Comparison of ENCODE assay signal across 26 cellular contexts in the genomic region with DNA sequence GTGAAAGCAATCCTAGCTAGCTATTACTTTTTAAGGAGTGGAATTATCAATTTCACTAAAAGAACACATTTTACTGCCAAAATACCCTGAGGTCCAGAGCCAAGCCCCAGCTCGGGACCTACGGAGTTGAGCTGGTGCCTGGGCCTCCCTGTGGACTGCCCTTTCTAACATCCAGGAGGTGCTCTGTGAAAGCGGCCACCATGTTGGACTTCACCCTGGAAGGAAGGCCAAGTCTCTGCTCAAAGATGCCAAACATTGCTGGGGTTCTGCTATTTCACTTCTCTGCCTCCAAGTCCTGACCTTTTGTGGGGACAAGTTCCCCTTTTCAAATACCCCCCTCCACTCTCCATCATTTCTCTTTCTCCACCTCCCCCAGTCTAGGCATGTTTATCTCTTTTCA.
"Had no signal": no experiment of that assay in that cellular context is flagged by ENCODE, and none has a peak within 500 bp of the region (broad histone marks: within the 10 kb centered on the region; RNA-seq: fewer than 3 reads in every experiment).

No MANE protein-coding gene starts in this region.

- ATAC-seq: activated CD4-positive, CD25-positive, alpha-beta regulatory T cell treated with anti-CD3 and anti-CD28 coated beads, Interleukin-2, amount 50 U/mL, for 24 hours; activated CD8-positive, alpha-beta T cell treated with anti-CD3 and anti-CD28 coated beads for 36 hours; activated naive CD8-positive, alpha-beta T cell treated with anti-CD3 and anti-CD28 coated beads, Interleukin-2, amount 50 U/mL, for 24 hours; esophagus mucosa; left colon; natural killer cell; right lobe of liver had no signal

- H3K4me3 Mint-ChIP-seq: activated CD4-positive, alpha-beta T cell treated with anti-CD3 and anti-CD28 coated beads, Interleukin-2, amount 10 ng/mL, durations not matched to agents 7 days and 5 days; activated CD8-positive, alpha-beta T cell treated with anti-CD3 and anti-CD28 coated beads for 36 hours; activated naive CD4-positive, alpha-beta T cell treated with anti-CD3 and anti-CD28 coated beads, Interleukin-2, amount 50 U/mL, for 24 hours; activated naive CD8-positive, alpha-beta T cell treated with anti-CD3 and anti-CD28 coated beads, Interleukin-2, amount 50 U/mL, for 24 hours; natural killer cell; stimulated activated naive CD8-positive, alpha-beta T cell treated with anti-CD3 and anti-CD28 coated beads, Interleukin-15, Interleukin-2, amounts not matched to agents 100 ng/mL and 50 ng/mL, for 24 hours; T-helper 1 cell treated with Interleukin-12 subunit alpha and Interleukin-12 subunit beta and Interleukin-4 antibody, amounts not matched to agents 30 μg/mL and 1 μg/mL, for 36 hours; type B pancreatic cell had no signal

- H3K4me1 Mint-ChIP-seq: activated CD4-positive, alpha-beta T cell treated with anti-CD3 and anti-CD28 coated beads, Interleukin-2, amount 10 ng/mL, durations not matched to agents 7 days and 5 days; activated naive CD4-positive, alpha-beta T cell treated with anti-CD3 and anti-CD28 coated beads, Interleukin-2, amount 50 U/mL, for 24 hours; activated naive CD8-positive, alpha-beta T cell treated with anti-CD3 and anti-CD28 coated beads, Interleukin-2, amount 50 U/mL, for 24 hours; natural killer cell had no signal

- H3K27me3 Mint-ChIP-seq: activated CD4-positive, alpha-beta T cell treated with anti-CD3 and anti-CD28 coated beads, Interleukin-2, amount 10 ng/mL, durations not matched to agents 7 days and 5 days; activated naive CD4-positive, alpha-beta T cell treated with anti-CD3 and anti-CD28 coated beads, Interleukin-2, amount 50 U/mL, for 24 hours; activated naive CD8-positive, alpha-beta T cell treated with anti-CD3 and anti-CD28 coated beads, Interleukin-2, amount 50 U/mL, for 24 hours had no signal

- H3K27ac Mint-ChIP-seq: activated CD4-positive, alpha-beta T cell treated with anti-CD3 and anti-CD28 coated beads, Interleukin-2, amount 10 ng/mL, durations not matched to agents 7 days and 5 days; activated CD8-positive, alpha-beta T cell treated with anti-CD3 and anti-CD28 coated beads for 36 hours; activated naive CD4-positive, alpha-beta T cell treated with anti-CD3 and anti-CD28 coated beads, Interleukin-2, amount 50 U/mL, for 24 hours; activated naive CD8-positive, alpha-beta T cell treated with anti-CD3 and anti-CD28 coated beads, Interleukin-2, amount 50 U/mL, for 24 hours; activated T-helper 2 cell treated with anti-CD3 and anti-CD28 coated beads, Interferon-gamma antibody, Interleukin-2, Interleukin-4, amounts not matched to agents 10 μg/mL and 5 μg/mL and 100 μg/mL, durations not matched to agents 14 hours and 24 hours and 36 hours; natural killer cell; stimulated activated naive CD8-positive, alpha-beta T cell treated with anti-CD3 and anti-CD28 coated beads, Interleukin-15, Interleukin-2, amounts not matched to agents 100 ng/mL and 50 ng/mL, for 24 hours; T-helper 1 cell treated with Interleukin-12 subunit alpha and Interleukin-12 subunit beta and Interleukin-4 antibody, amounts not matched to agents 30 μg/mL and 1 μg/mL, for 36 hours; type B pancreatic cell had no signal

- H3K36me3 Mint-ChIP-seq: activated naive CD4-positive, alpha-beta T cell treated with anti-CD3 and anti-CD28 coated beads, Interleukin-2, amount 50 U/mL, for 24 hours; natural killer cell; type B pancreatic cell had no signal

- H3K9me3 Mint-ChIP-seq: activated CD4-positive, alpha-beta T cell treated with anti-CD3 and anti-CD28 coated beads, Interleukin-2, amount 10 ng/mL, durations not matched to agents 7 days and 5 days; activated CD8-positive, alpha-beta T cell treated with anti-CD3 and anti-CD28 coated beads for 36 hours; activated naive CD4-positive, alpha-beta T cell treated with anti-CD3 and anti-CD28 coated beads, Interleukin-2, amount 50 U/mL, for 24 hours; activated naive CD8-positive, alpha-beta T cell treated with anti-CD3 and anti-CD28 coated beads, Interleukin-2, amount 50 U/mL, for 24 hours; activated T-helper 2 cell treated with anti-CD3 and anti-CD28 coated beads, Interferon-gamma antibody, Interleukin-2, Interleukin-4, amounts not matched to agents 10 μg/mL and 5 μg/mL and 100 μg/mL, durations not matched to agents 14 hours and 24 hours and 36 hours; stimulated activated naive CD8-positive, alpha-beta T cell treated with anti-CD3 and anti-CD28 coated beads, Interleukin-15, Interleukin-2, amounts not matched to agents 100 ng/mL and 50 ng/mL, for 24 hours; T-helper 1 cell treated with Interleukin-12 subunit alpha and Interleukin-12 subunit beta and Interleukin-4 antibody, amounts not matched to agents 30 μg/mL and 1 μg/mL, for 36 hours; type B pancreatic cell had no signal

- DNase-seq: activated CD4-positive, alpha-beta T cell treated with anti-CD3 and anti-CD28 coated beads, Interleukin-2, amount 10 ng/mL, durations not matched to agents 7 days and 5 days; activated CD8-positive, alpha-beta T cell treated with anti-CD3 and anti-CD28 coated beads for 36 hours; activated naive CD8-positive, alpha-beta T cell treated with anti-CD3 and anti-CD28 coated beads, Interleukin-2, amount 50 U/mL, for 24 hours; activated T-cell treated with anti-CD3 and anti-CD28 coated beads, Interleukin-2, amount 50 U/mL, for 48 hours; amygdala; caudate nucleus; cortex of kidney; foreskin fibroblast; head of caudate nucleus; hippocampal formation; kidney; left colon; mammary epithelial cell; natural killer cell; right lobe of liver; stimulated activated CD4-positive, alpha-beta T cell treated with anti-CD3 and anti-CD28 coated beads, Interleukin-4, amount 100 ng/mL, for 1 hour; T-helper 9 cell; uterus; WERI-Rb-1 had no signal
